Comparison of ENCODE assay signal across 17 cellular contexts in the genomic region with DNA sequence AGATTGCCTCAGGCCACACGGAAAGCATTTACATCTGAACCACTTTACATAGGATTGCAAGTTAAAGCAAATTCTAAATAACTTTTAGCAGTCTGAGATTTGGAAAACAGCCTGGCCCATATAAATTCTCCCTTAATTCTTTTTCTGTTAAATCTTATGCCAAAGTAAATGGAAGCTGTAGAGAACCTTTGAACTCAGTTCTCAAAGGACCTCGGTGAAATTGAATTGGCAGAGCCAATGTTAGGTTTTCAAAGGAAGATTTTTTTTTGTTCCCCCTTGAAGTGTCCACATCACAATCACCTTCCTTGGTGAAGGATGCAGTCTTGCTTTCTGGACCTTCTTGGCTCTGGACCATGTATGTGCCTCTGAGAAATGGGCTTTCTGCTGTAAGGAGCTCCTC. TPM values are rescaled to one million over a fixed set of nuclear protein-coding genes. Genes with fewer than 3 reads are reported as not detected.
"Had no signal": no experiment of that assay in that cellular context is flagged by ENCODE, and none has a peak within 500 bp of the region (broad histone marks: within the 10 kb centered on the region; RNA-seq: fewer than 3 reads in every experiment).

No MANE protein-coding gene starts in this region.

- ATAC-seq: gastroesophageal sphincter; left colon; mucosa of descending colon; naive thymus-derived CD8-positive, alpha-beta T cell; stimulated activated effector memory CD8-positive, alpha-beta T cell treated with anti-CD3 and anti-CD28 coated beads, Interleukin-12 subunit alpha, Interleukin-12 subunit beta, amount 100 ng/mL, for 72 hours; stimulated activated naive CD8-positive, alpha-beta T cell treated with anti-CD3 and anti-CD28 coated beads, Interleukin-15, Interleukin-2, amounts not matched to agents 100 U/mL and 50 U/mL, for 24 hours had no signal

- H3K4me3 Mint-ChIP-seq: naive thymus-derived CD8-positive, alpha-beta T cell; neural crest cell; stimulated activated effector memory CD8-positive, alpha-beta T cell treated with anti-CD3 and anti-CD28 coated beads, Interleukin-12 subunit alpha, Interleukin-12 subunit beta, amount 100 ng/mL, for 72 hours had no signal

- H3K36me3 Mint-ChIP-seq: naive thymus-derived CD8-positive, alpha-beta T cell; stimulated activated effector memory CD8-positive, alpha-beta T cell treated with anti-CD3 and anti-CD28 coated beads, Interleukin-12 subunit alpha, Interleukin-12 subunit beta, amount 100 ng/mL, for 72 hours had no signal

- DNase-seq: cerebellar nuclear complex; dermis blood vessel endothelial cell; esophagus squamous epithelium; glutamatergic neuron; left colon; mammary epithelial cell; mucosa of descending colon; naive thymus-derived CD8-positive, alpha-beta T cell; ovary; stimulated activated CD4-positive, alpha-beta T cell treated with anti-CD3 and anti-CD28 coated beads, Interleukin-2, amount 100 ng/mL, for 48 hours; stimulated activated naive CD8-positive, alpha-beta T cell treated with anti-CD3 and anti-CD28 coated beads, Interleukin-15, Interleukin-2, amounts not matched to agents 100 U/mL and 50 U/mL, for 24 hours had no signal

- H3K9me3 ChIP-seq: esophagus squamous epithelium, gastroesophageal sphincter, mucosa of descending colon, ovary, suprapubic skin, tibial nerve had no signal

- H3K4me1 ChIP-seq: tibial nerve had no signal

- H3K27me3 ChIP-seq: esophagus squamous epithelium, gastroesophageal sphincter, ovary, suprapubic skin, tibial nerve had no signal

- H3K27ac ChIP-seq: esophagus squamous epithelium, gastroesophageal sphincter, ovary, suprapubic skin, tibial nerve had no signal

- H3K4me1 Mint-ChIP-seq: naive thymus-derived CD8-positive, alpha-beta T cell; neural crest cell; stimulated activated effector memory CD8-positive, alpha-beta T cell treated with anti-CD3 and anti-CD28 coated beads, Interleukin-12 subunit alpha, Interleukin-12 subunit beta, amount 100 ng/mL, for 72 hours had no signal

- H3K4me3 ChIP-seq: esophagus squamous epithelium, gastroesophageal sphincter, mucosa of descending colon, ovary, smooth muscle cell, suprapubic skin, tibial nerve had no signal

- H3K9me3 Mint-ChIP-seq: neural crest cell had no signal

- H3K27ac Mint-ChIP-seq: naive thymus-derived CD8-positive, alpha-beta T cell; stimulated activated effector memory CD8-positive, alpha-beta T cell treated with anti-CD3 and anti-CD28 coated beads, Interleukin-12 subunit alpha, Interleukin-12 subunit beta, amount 100 ng/mL, for 72 hours had no signal

- H3K36me3 ChIP-seq: esophagus squamous epithelium, gastroesophageal sphincter, ovary, suprapubic skin, tibial nerve had no signal

RNA-seq across cellular contexts. Expression of gene SNCAIP, which starts 57.4 kb away (rescaled TPM):
- total RNA-seq: naive thymus-derived CD8-positive, alpha-beta T cell had no signal
- polyA plus RNA-seq: mammary epithelial cell; naive thymus-derived CD8-positive, alpha-beta T cell had no signal
